In genomic region chr4:109966891-109967481, GRCh38 we compare ENCODE assay signal across 20 cellular contexts. TPM values are rescaled to one million over a fixed set of nuclear protein-coding genes. Genes with fewer than 3 reads are reported as not detected.
"Had no signal": no experiment of that assay in that cellular context is flagged by ENCODE, and none has a peak within 500 bp of the region (broad histone marks: within the 10 kb centered on the region; RNA-seq: fewer than 3 reads in every experiment).

No MANE protein-coding gene starts in this region.

- H3K36me3 Mint-ChIP-seq: activated CD4-positive, alpha-beta memory T cell treated with anti-CD3 and anti-CD28 coated beads for 36 hours had no signal

- H3K27me3 ChIP-seq: heart left ventricle, ovary, suprapubic skin had no signal

- H3K27ac ChIP-seq: heart left ventricle, ovary, suprapubic skin had no signal

- DNase-seq: activated CD4-positive, alpha-beta memory T cell treated with anti-CD3 and anti-CD28 coated beads for 36 hours; activated CD4-positive, alpha-beta T cell treated with anti-CD3 and anti-CD28 coated beads for 36 hours; activated effector memory CD4-positive, alpha-beta T cell treated with Interleukin-2 at 50 U/mL for 16 hours; activated naive CD4-positive, alpha-beta T cell treated with anti-CD3 and anti-CD28 coated beads, Interleukin-2, amount 50 U/mL, for 16 hours; activated T-cell treated with anti-CD3 and anti-CD28 coated beads, Interleukin-2, amount 50 U/mL, for 4 hours; central memory CD4-positive, alpha-beta T cell; cortex of kidney; effector CD4-positive, alpha-beta T cell; heart left ventricle; naive thymus-derived CD4-positive, alpha-beta T cell; ovary; retina; stimulated activated CD4-positive, alpha-beta T cell treated with anti-CD3 and anti-CD28 coated beads, Interleukin-4, amount 100 ng/mL, for 4 hours; stimulated activated CD8-positive, alpha-beta memory T cell treated with anti-CD3 and anti-CD28 coated beads, Interleukin-4, amount 100 ng/mL, for 48 hours had no signal

- H3K36me3 ChIP-seq: heart left ventricle, ovary, suprapubic skin had no signal

- H3K4me3 ChIP-seq: heart left ventricle, ovary, suprapubic skin had no signal

- H3K9me3 ChIP-seq: heart left ventricle, ovary, suprapubic skin had no signal

- H3K4me3 Mint-ChIP-seq: activated CD4-positive, alpha-beta memory T cell treated with anti-CD3 and anti-CD28 coated beads for 36 hours; activated CD4-positive, alpha-beta T cell treated with anti-CD3 and anti-CD28 coated beads for 36 hours; activated T-cell treated with anti-CD3 and anti-CD28 coated beads, Interleukin-2, amount 50 U/mL, for 4 hours; naive thymus-derived CD4-positive, alpha-beta T cell; stimulated activated naive CD8-positive, alpha-beta T cell treated with anti-CD3 and anti-CD28 coated beads, Interleukin-15, Interleukin-2, amounts not matched to agents 100 ng/mL and 50 ng/mL, for 24 hours; T-helper 1 cell treated with Interleukin-12 subunit alpha and Interleukin-12 subunit beta and Interleukin-4 antibody, amounts not matched to agents 30 μg/mL and 1 μg/mL, for 36 hours had no signal

- ATAC-seq: heart left ventricle; naive thymus-derived CD4-positive, alpha-beta T cell had no signal

- H3K9me3 Mint-ChIP-seq: activated CD4-positive, alpha-beta memory T cell treated with anti-CD3 and anti-CD28 coated beads for 36 hours; activated T-cell treated with anti-CD3 and anti-CD28 coated beads, Interleukin-2, amount 50 U/mL, for 4 hours; naive thymus-derived CD4-positive, alpha-beta T cell; stimulated activated naive CD8-positive, alpha-beta T cell treated with anti-CD3 and anti-CD28 coated beads, Interleukin-15, Interleukin-2, amounts not matched to agents 100 ng/mL and 50 ng/mL, for 24 hours; T-helper 1 cell treated with Interleukin-12 subunit alpha and Interleukin-12 subunit beta and Interleukin-4 antibody, amounts not matched to agents 30 μg/mL and 1 μg/mL, for 36 hours had no signal

- FAIRE-seq: frontal cortex, islet of Langerhans had no signal

- H3K27ac Mint-ChIP-seq: activated CD4-positive, alpha-beta memory T cell treated with anti-CD3 and anti-CD28 coated beads for 36 hours; activated CD4-positive, alpha-beta T cell treated with anti-CD3 and anti-CD28 coated beads for 36 hours; naive thymus-derived CD4-positive, alpha-beta T cell; stimulated activated naive CD8-positive, alpha-beta T cell treated with anti-CD3 and anti-CD28 coated beads, Interleukin-15, Interleukin-2, amounts not matched to agents 100 ng/mL and 50 ng/mL, for 24 hours; T-helper 1 cell treated with Interleukin-12 subunit alpha and Interleukin-12 subunit beta and Interleukin-4 antibody, amounts not matched to agents 30 μg/mL and 1 μg/mL, for 36 hours had no signal

RNA-seq across cellular contexts. Expression of gene EGF, which starts 54.3 kb away (rescaled TPM):
- total RNA-seq: activated CD4-positive, alpha-beta memory T cell treated with anti-CD3 and anti-CD28 coated beads for 36 hours; lung microvascular endothelial cell had no signal
- polyA plus RNA-seq: naive thymus-derived CD4-positive, alpha-beta T cell had no signal
